1 cellular context compared by ENCODE assay signal in the genomic region with DNA sequence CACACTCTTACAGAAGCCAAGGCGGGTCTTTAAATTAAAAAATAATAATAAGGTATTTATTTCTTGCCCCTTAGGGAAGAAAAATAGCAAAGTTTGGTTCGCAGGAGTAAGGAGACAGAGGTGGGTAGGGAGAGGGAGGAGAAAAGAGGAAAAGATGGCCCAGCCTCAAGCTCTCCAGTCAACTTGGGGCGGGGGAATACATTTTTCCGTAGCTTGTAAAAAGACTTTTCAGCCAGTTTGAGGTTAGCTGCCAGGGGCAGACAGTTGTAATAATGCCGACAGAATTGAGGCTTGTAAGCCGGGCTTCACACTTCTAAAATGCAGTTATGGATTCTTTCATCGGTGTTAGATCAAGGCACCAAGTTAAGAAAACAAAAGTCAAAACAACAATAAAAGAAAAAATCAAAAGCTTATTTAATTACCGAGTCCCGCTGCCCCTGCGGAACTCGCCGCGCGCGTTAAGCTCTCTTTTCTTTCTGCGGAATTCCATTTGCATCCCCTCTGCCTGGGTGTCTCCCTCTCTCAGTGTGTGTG.
TF ChIP-seq lines count a peak whose summit lies in the region.

No MANE protein-coding gene starts in this region.

TF ChIP-seq in H1, 55 proteins besides CTCF, POLR2A, EP300 and RAD21:
- TF ChIP-seq TCF12 (IDR thresholded peaks at IDR 0.05; ENCODE audit: low read depth, low read length), result 0 out of 2 replicates have a peak, but pooled peaks have one; percentile 16
- 0 out of 2 replicates have a peak, but pooled peaks have one; percentile 6 for TF ChIP-seq SP1 (IDR thresholded peaks at IDR 0.05; ENCODE audit: low read depth, low read length)
- no peak for TF ChIP-seq NANOG (IDR thresholded peaks at IDR 0.05; ENCODE audit: insufficient read depth, low read depth, low read length, poor library complexity, severe bottlenecking)
TF ChIP-seq in H1: peak in this region for 2.
